16 cellular contexts compared by ENCODE assay signal in genomic region chr15:50933353-50933752, GRCh38.
"Had no signal": no experiment of that assay in that cellular context is flagged by ENCODE, and none has a peak within 500 bp of the region (broad histone marks: within the 10 kb centered on the region; RNA-seq: fewer than 3 reads in every experiment).

No MANE protein-coding gene starts in this region.

- ATAC-seq: body of pancreas; effector memory CD8-positive, alpha-beta T cell; naive thymus-derived CD8-positive, alpha-beta T cell had no signal

- DNase-seq: activated CD4-positive, alpha-beta memory T cell treated with anti-CD3 and anti-CD28 coated beads, Interleukin-2, amount 10 ng/mL, durations not matched to agents 7 days and 5 days; activated CD4-positive, alpha-beta T cell treated with anti-CD3 and anti-CD28 coated beads for 48 hours; activated CD4-positive, CD25-positive, alpha-beta regulatory T cell; activated naive CD4-positive, alpha-beta T cell treated with anti-CD3 and anti-CD28 coated beads for 36 hours; activated T-cell treated with anti-CD3 and anti-CD28 coated beads, Interleukin-2, amount 50 U/mL, for 1 hour; body of pancreas; dermis blood vessel endothelial cell; effector memory CD8-positive, alpha-beta T cell; esophagus squamous epithelium; mesenchymal stem cell; naive thymus-derived CD8-positive, alpha-beta T cell; stimulated activated CD4-positive, alpha-beta T cell treated with anti-CD3 and anti-CD28 coated beads, Interleukin-12 subunit alpha, Interleukin-12 subunit beta, amount 100 ng/mL, for 4 hours; stimulated activated CD4-positive, alpha-beta T cell treated with anti-CD3 and anti-CD28 coated beads, Interleukin-1b, Interleukin-23, amount 100 ng/mL, for 48 hours; stimulated activated CD8-positive, alpha-beta memory T cell treated with anti-CD3 and anti-CD28 coated beads, Interleukin-4, amount 100 ng/mL, for 48 hours; stimulated activated naive CD4-positive, alpha-beta T cell treated with Interleukin-2 at 50 U/mL for 16 hours; thyroid gland had no signal

- H3K4me3 Mint-ChIP-seq: activated CD4-positive, alpha-beta memory T cell treated with anti-CD3 and anti-CD28 coated beads, Interleukin-2, amount 10 ng/mL, durations not matched to agents 7 days and 5 days; activated naive CD4-positive, alpha-beta T cell treated with anti-CD3 and anti-CD28 coated beads for 36 hours; effector memory CD8-positive, alpha-beta T cell; naive thymus-derived CD8-positive, alpha-beta T cell had no signal

- H3K27ac Mint-ChIP-seq: activated CD4-positive, alpha-beta memory T cell treated with anti-CD3 and anti-CD28 coated beads, Interleukin-2, amount 10 ng/mL, durations not matched to agents 7 days and 5 days; activated naive CD4-positive, alpha-beta T cell treated with anti-CD3 and anti-CD28 coated beads for 36 hours; effector memory CD8-positive, alpha-beta T cell had no signal

- H3K9me3 Mint-ChIP-seq: activated CD4-positive, alpha-beta memory T cell treated with anti-CD3 and anti-CD28 coated beads, Interleukin-2, amount 10 ng/mL, durations not matched to agents 7 days and 5 days; activated naive CD4-positive, alpha-beta T cell treated with anti-CD3 and anti-CD28 coated beads for 36 hours; effector memory CD8-positive, alpha-beta T cell; naive thymus-derived CD8-positive, alpha-beta T cell had no signal

- H3K27me3 Mint-ChIP-seq: activated CD4-positive, alpha-beta memory T cell treated with anti-CD3 and anti-CD28 coated beads, Interleukin-2, amount 10 ng/mL, durations not matched to agents 7 days and 5 days; effector memory CD8-positive, alpha-beta T cell; naive thymus-derived CD8-positive, alpha-beta T cell had no signal

- H3K4me1 Mint-ChIP-seq: activated CD4-positive, alpha-beta memory T cell treated with anti-CD3 and anti-CD28 coated beads, Interleukin-2, amount 10 ng/mL, durations not matched to agents 7 days and 5 days had no signal
